ENCODE assay signal across 1 cellular context in genomic region chr17:74417178-74418045, GRCh38.
TF ChIP-seq lines count a peak whose summit lies in the region.

No MANE protein-coding gene starts in this region.

TF ChIP-seq in HepG2, 621 proteins besides CTCF, POLR2A, EP300 and RAD21 (continued from another document and continues in another):
- TF ChIP-seq ZNF3 (CRISPR knock-in tag; IDR thresholded peaks at IDR 0.05): peak; percentile 42; the same call in 1 of the 2 replicates
- TF ChIP-seq ZNF468 (CRISPR knock-in tag; IDR thresholded peaks at IDR 0.05): no peak
- no peak; the same call in 1 of the 2 replicates for TF ChIP-seq HMGXB3 (CRISPR knock-in tag; IDR thresholded peaks at IDR 0.05; ENCODE audit: borderline replicate concordance)
- TF ChIP-seq ZBTB38 (CRISPR knock-in tag; IDR thresholded peaks at IDR 0.05): peak; percentile 17; the same call in 1 of the 2 replicates
- no peak for TF ChIP-seq ZNF569 (CRISPR knock-in tag; IDR thresholded peaks at IDR 0.05; ENCODE audit: borderline replicate concordance)
- no peak for TF ChIP-seq ZNF143 (CRISPR knock-in tag; IDR thresholded peaks at IDR 0.05)
- TF ChIP-seq FLYWCH1 (CRISPR knock-in tag; IDR thresholded peaks at IDR 0.05): no peak
- no peak for TF ChIP-seq ZNF317 (CRISPR knock-in tag; IDR thresholded peaks at IDR 0.05)
- no peak for TF ChIP-seq NFE2L1 (CRISPR knock-in tag; IDR thresholded peaks at IDR 0.05; ENCODE audit: borderline replicate concordance)
- no peak for TF ChIP-seq ATF3 (CRISPR knock-in tag; IDR thresholded peaks at IDR 0.05)
- no peak for TF ChIP-seq DMTF1 (CRISPR knock-in tag; IDR thresholded peaks at IDR 0.05)
- TF ChIP-seq THRA (CRISPR knock-in tag; IDR thresholded peaks at IDR 0.05; ENCODE audit: borderline replicate concordance): 0 out of 2 replicates have a peak, but pooled peaks have one; percentile 20
- TF ChIP-seq NFKB2 (CRISPR knock-in tag; IDR thresholded peaks at IDR 0.05; ENCODE audit: borderline replicate concordance): no peak; the same call in 1 of the 2 replicates
- TF ChIP-seq HDAC6 (IDR thresholded peaks at IDR 0.05; ENCODE audit: low read depth, low read length): no peak
- TF ChIP-seq FOXK1 (CRISPR knock-in tag; IDR thresholded peaks at IDR 0.05; ENCODE audit: borderline replicate concordance, low read depth): peak; percentile 81
- TF ChIP-seq ZNF33A (CRISPR knock-in tag; IDR thresholded peaks at IDR 0.05; ENCODE audit: borderline replicate concordance): no peak
- TF ChIP-seq ZNF180 (CRISPR knock-in tag; IDR thresholded peaks at IDR 0.05; ENCODE audit: borderline replicate concordance, low read depth): no peak
- TF ChIP-seq MXI1 (IDR thresholded peaks at IDR 0.05; ENCODE audit: borderline replicate concordance, low read depth, low read length): peak; percentile 67; the same call in 1 of the 3 replicates
- TF ChIP-seq TFDP2 (CRISPR knock-in tag; IDR thresholded peaks at IDR 0.05): no peak
- TF ChIP-seq ZIK1 (CRISPR knock-in tag; IDR thresholded peaks at IDR 0.05; ENCODE audit: borderline replicate concordance, low read depth): 0 out of 2 replicates have a peak, but pooled peaks have one; percentile 48
- TF ChIP-seq GFI1 (CRISPR knock-in tag; IDR thresholded peaks at IDR 0.05; ENCODE audit: borderline replicate concordance): no peak; the same call in 1 of the 2 replicates
- peak; percentile 34; the same call in 1 of the 2 replicates for TF ChIP-seq ZNF12 (CRISPR knock-in tag; IDR thresholded peaks at IDR 0.05)
- TF ChIP-seq SNRNP70 (IDR thresholded peaks at IDR 0.05; ENCODE audit: low read depth, low read length): no peak
- no peak for TF ChIP-seq ARNTL (CRISPR knock-in tag; IDR thresholded peaks at IDR 0.05)
- peak; percentile 40; the same call in 1 of the 2 replicates for TF ChIP-seq SPEN (CRISPR knock-in tag; IDR thresholded peaks at IDR 0.05; ENCODE audit: low read depth)
- no peak for TF ChIP-seq HBP1 (CRISPR knock-in tag; IDR thresholded peaks at IDR 0.05; ENCODE audit: low read depth)
- TF ChIP-seq KLF11 (CRISPR knock-in tag; IDR thresholded peaks at IDR 0.05): peak; percentile 43; the same call in 1 of the 2 replicates
- no peak for TF ChIP-seq ZNF773 (CRISPR knock-in tag; IDR thresholded peaks at IDR 0.05; ENCODE audit: borderline replicate concordance)
- no peak for TF ChIP-seq TOE1 (CRISPR knock-in tag; IDR thresholded peaks at IDR 0.05)
- 0 out of 2 replicates have a peak, but pooled peaks have one; percentile 45 for TF ChIP-seq ZFX (CRISPR knock-in tag; IDR thresholded peaks at IDR 0.05; ENCODE audit: low read depth)
- no peak for TF ChIP-seq ZNF552 (CRISPR knock-in tag; IDR thresholded peaks at IDR 0.05; ENCODE audit: borderline replicate concordance)
- no peak for TF ChIP-seq ZNF407 (CRISPR knock-in tag; IDR thresholded peaks at IDR 0.05; ENCODE audit: not compliant biosample characterization)
- peak; percentile 75; the same call in 1 of the 2 replicates for TF ChIP-seq SMAD1 (CRISPR knock-in tag; IDR thresholded peaks at IDR 0.05; ENCODE audit: borderline replicate concordance, low read depth)
- no peak for TF ChIP-seq ZNF441 (CRISPR knock-in tag; IDR thresholded peaks at IDR 0.05; ENCODE audit: borderline replicate concordance)
- TF ChIP-seq DBP (CRISPR knock-in tag; IDR thresholded peaks at IDR 0.05; ENCODE audit: not compliant biosample characterization): peak; percentile 27
- no peak for TF ChIP-seq THYN1 (CRISPR knock-in tag; IDR thresholded peaks at IDR 0.05; ENCODE audit: borderline replicate concordance, low read depth)
- TF ChIP-seq SRSF9 (IDR thresholded peaks at IDR 0.05; ENCODE audit: borderline replicate concordance, insufficient read depth, low read depth, low read length, poor library complexity, severe bottlenecking): no peak
